Comparison of ENCODE assay signal across 11 cellular contexts in the genomic region with DNA sequence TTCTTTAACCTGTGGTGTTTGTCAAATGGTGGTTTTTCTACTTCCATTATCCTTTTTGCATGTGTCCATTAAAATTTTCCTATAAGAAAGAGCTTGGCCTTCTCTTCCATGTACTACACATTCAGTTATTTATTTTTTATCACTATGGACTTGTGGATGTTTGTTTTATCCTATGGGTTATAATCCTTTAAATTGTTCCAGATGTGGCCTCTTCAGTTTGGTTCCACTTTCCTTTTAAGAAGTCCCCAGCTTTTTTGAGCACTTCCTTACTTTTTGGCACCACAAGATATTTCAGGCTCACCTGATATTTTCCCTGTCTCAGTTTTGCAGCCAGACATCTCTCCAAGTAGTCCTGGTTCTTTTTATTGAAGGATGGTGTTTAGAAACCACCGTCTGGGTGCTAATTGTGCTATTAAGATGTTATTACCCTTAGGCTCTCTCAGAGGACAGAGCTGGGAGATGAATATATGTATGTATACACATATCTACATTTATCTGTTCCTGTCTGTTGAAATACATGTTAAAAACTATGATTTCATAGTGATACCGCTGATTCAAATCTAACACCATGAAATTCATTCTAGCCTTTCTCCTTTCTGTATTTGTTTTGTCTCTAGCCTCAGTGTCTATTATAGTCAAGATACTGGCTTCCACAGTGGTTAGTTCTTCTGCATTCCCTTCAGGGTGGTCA.
DNase-seq lines count a peak whose midpoint lies in the region; ATAC-seq, FAIRE-seq and TF ChIP-seq lines count a peak whose summit lies in the region.
"Had no signal": no experiment of that assay in that cellular context is flagged by ENCODE, and none has a peak within 500 bp of the region (broad histone marks: within the 10 kb centered on the region; RNA-seq: fewer than 3 reads in every experiment).

No MANE protein-coding gene starts in this region.

- WGBS in sigmoid colon, 2 donors = 57 to 72% methylated on average over 2 of the region's 2 CpGs
- WGBS in psoas muscle, 3 donors = 64 to 74% (median 66%) methylated on average over 2 of the region's 2 CpGs

- TF ChIP-seq POLR2A in GM12891 (IDR thresholded peaks at IDR 0.05; ENCODE audit: low read depth, low read length) (no peak), sigmoid colon (IDR thresholded peaks at IDR 0.05) (no peak)

- H3K9me3 ChIP-seq in sigmoid colon (no peaks in the 10 kb centered on the region), psoas muscle (no peaks in the 10 kb centered on the region)

- in situ Hi-C loops in astrocyte of the spinal cord (cut with HindIII; ENCODE audit: low sequenced_read_pairs) = no loop called here

- no peak for TF ChIP-seq EP300 in sigmoid colon (IDR thresholded peaks at IDR 0.05)

- no peaks in the 10 kb centered on the region for H3K27me3 ChIP-seq in sigmoid colon
- no peaks in the 10 kb centered on the region for H3K27me3 ChIP-seq in psoas muscle (ENCODE audit: insufficient read depth in 3 of 3, low read length in 2 of 3)

- H3K27ac ChIP-seq in sigmoid colon (no peak overlapping the region), psoas muscle (no peak overlapping the region)
- H3K27ac ChIP-seq: epithelial cell of prostate had no signal

- TF ChIP-seq CTCF in astrocyte of the spinal cord (IDR thresholded peaks at IDR 0.05; ENCODE audit: low read depth, low read length) (no peak), sigmoid colon (IDR thresholded peaks at IDR 0.05) (no peak), psoas muscle (IDR thresholded peaks at IDR 0.05) (no peak)

- no peak for DNase-seq in GM12891 (ENCODE audit: insufficient read length, low spot score)
- peak; percentile 33 for DNase-seq in astrocyte of the spinal cord (ENCODE audit: low read depth, low spot score)
- DNase-seq in sigmoid colon = no peak
- no peak for DNase-seq in epidermal melanocyte (ENCODE audit: insufficient read length, low spot score)
- DNase-seq in stimulated activated naive CD4-positive, alpha-beta T cell (lab: John Stamatoyannopoulos, UW) = no peak
- DNase-seq in psoas muscle = no peak
- DNase-seq: activated CD8-positive, alpha-beta memory T cell treated with anti-CD3 and anti-CD28 coated beads, Interleukin-2, amount 50 U/mL, for 48 hours; COR-L47 had no signal

- ATAC-seq in GM19468 (IDR thresholded peaks at IDR 0.05; ENCODE audit: extremely low read depth, unreplicated experiment) (peak; percentile 53), HG03064 (IDR thresholded peaks at IDR 0.05; ENCODE audit: low read depth, unreplicated experiment) (peak; percentile 74), psoas muscle (no peak)

- H3K4me1 ChIP-seq in sigmoid colon = peaks cover 0 to 10% (median 0%) of the 10 kb centered on the region in 4 donors
- H3K4me1 ChIP-seq in psoas muscle = no peaks in the 10 kb centered on the region

- no peak overlapping the region for H3K4me3 ChIP-seq in astrocyte of the spinal cord (ENCODE audit: low read depth, low read length)
- H3K4me3 ChIP-seq in sigmoid colon = no peak overlapping the region
- no peak overlapping the region for H3K4me3 ChIP-seq in psoas muscle

- intact Hi-C loops in sigmoid colon (cut with DNase I) (no loop called here), psoas muscle (cut with DNase I) (no loop called here)

- H3K36me3 ChIP-seq in sigmoid colon (no peaks in the 10 kb centered on the region), psoas muscle (ENCODE audit: insufficient read depth in 1 of 2, low read depth in 1 of 2) (no peaks in the 10 kb centered on the region)

- peak; percentile 13 for FAIRE-seq in GM12891 (lab: Jason Lieb, UNC)

TF ChIP-seq in GM12891, 5 proteins besides CTCF, POLR2A, EP300 and RAD21:
- TF ChIP-seq SPI1 (IDR thresholded peaks at IDR 0.05; ENCODE audit: low read depth, low read length) = peak; percentile 63
- TF ChIP-seq POU2F2 (IDR thresholded peaks at IDR 0.05; ENCODE audit: low read depth, low read length) = no peak

Comparison
In these comparisons a context has a peak if more than half of its experiments do, and no peak if none do; other contexts are left out.
1. ATAC-seq: peak in GM19468 (single experiment) and HG03064 (single experiment); none in psoas muscle (0 of 4).